In genomic region chr6:16319813-16320532, GRCh38 we compare ENCODE assay signal across 8 cellular contexts.
DNase-seq lines count a peak whose midpoint lies in the region; ATAC-seq and TF ChIP-seq lines count a peak whose summit lies in the region.

No MANE protein-coding gene starts in this region.

- peak overlapping the region; percentile 56 to 98 (median 92) for H3K27ac Mint-ChIP-seq in brain

- peaks cover 78% of the 10 kb centered on the region for H3K4me1 Mint-ChIP-seq in brain

- H3K27me3 ChIP-seq in DOHH2 (ENCODE audit: control insufficient read depth, low read length) (no peaks in the 10 kb centered on the region), H7 (ENCODE audit: control insufficient read depth, insufficient read depth, low read length) (no peaks in the 10 kb centered on the region)

- H3K27me3 Mint-ChIP-seq in brain, result peaks cover 3% of the 10 kb centered on the region

- H3K9me2 ChIP-seq in DOHH2 (replicated peaks; ENCODE audit: control insufficient read depth, low read length), result no peaks in the 10 kb centered on the region

- no peaks in the 10 kb centered on the region for H3K9me3 ChIP-seq in DOHH2 (ENCODE audit: control insufficient read depth, insufficient read depth, low read length)

- peak overlapping the region; percentile 3 to 74 (median 54) for H3K4me3 Mint-ChIP-seq in brain

- no peaks in the 10 kb centered on the region for H3K79me2 ChIP-seq in DOHH2 (ENCODE audit: control insufficient read depth, low read length)

- ATAC-seq in GM21737 (IDR thresholded peaks at IDR 0.05; ENCODE audit: unreplicated experiment), result peak; percentile 64

- H3K4me3 ChIP-seq in DOHH2 (ENCODE audit: low read length) (peak overlapping the region; percentile 39), H7 (ENCODE audit: insufficient read depth, low read depth, low read length) (no peak overlapping the region)

- no peaks in the 10 kb centered on the region for H3K36me3 ChIP-seq in DOHH2 (ENCODE audit: control insufficient read depth, low read length)
- H3K36me3 ChIP-seq in H7 (replicated peaks; ENCODE audit: control insufficient read depth, insufficient read depth, low read length), result no peaks in the 10 kb centered on the region

- H3F3A ChIP-seq in DOHH2 (ENCODE audit: control insufficient read depth, insufficient read depth), result no peaks in the 10 kb centered on the region

- peak overlapping the region; percentile 54 for H3K4me2 ChIP-seq in DOHH2 (ENCODE audit: low read length)

- DNase-seq in Kasumi-1 (lab: John Stamatoyannopoulos, UW) (peak; percentile 85 to 89), UCSD-AML1 (lab: John Stamatoyannopoulos, UW; ENCODE audit: unreplicated experiment) (peak; percentile 59), inferior parietal cortex (ENCODE audit: extremely low spot score) (peak; percentile 80), H7 (no peak)
- peak; percentile 47 for DNase-seq in stimulated activated CD4-positive, alpha-beta T cell treated with anti-CD3 and anti-CD28 coated beads, Interleukin-12 subunit alpha, Interleukin-12 subunit beta, amount 100 ng/mL, for 4 hours

- H3K9me3 Mint-ChIP-seq in brain, result no peaks in the 10 kb centered on the region

- H3K36me3 Mint-ChIP-seq in brain, result peaks cover 4% of the 10 kb centered on the region

- H3K4me1 ChIP-seq in DOHH2 (ENCODE audit: control insufficient read depth, low read length), result peaks cover 42% of the 10 kb centered on the region

- H3K27ac ChIP-seq in DOHH2 (ENCODE audit: low read depth, low read length), result no peak overlapping the region

- no peaks in the 10 kb centered on the region for H4K20me1 ChIP-seq in DOHH2 (ENCODE audit: control insufficient read depth, insufficient read depth, low read depth, low read length)

- TF ChIP-seq CTCF in DOHH2 (IDR thresholded peaks at IDR 0.05; ENCODE audit: low read depth, low read length, poor library complexity, severe bottlenecking), result no peak
- no peak for TF ChIP-seq CTCF in brain (conservative IDR thresholded peaks at IDR 0.05)
